ENCODE assay signal across 15 cellular contexts in the genomic region with DNA sequence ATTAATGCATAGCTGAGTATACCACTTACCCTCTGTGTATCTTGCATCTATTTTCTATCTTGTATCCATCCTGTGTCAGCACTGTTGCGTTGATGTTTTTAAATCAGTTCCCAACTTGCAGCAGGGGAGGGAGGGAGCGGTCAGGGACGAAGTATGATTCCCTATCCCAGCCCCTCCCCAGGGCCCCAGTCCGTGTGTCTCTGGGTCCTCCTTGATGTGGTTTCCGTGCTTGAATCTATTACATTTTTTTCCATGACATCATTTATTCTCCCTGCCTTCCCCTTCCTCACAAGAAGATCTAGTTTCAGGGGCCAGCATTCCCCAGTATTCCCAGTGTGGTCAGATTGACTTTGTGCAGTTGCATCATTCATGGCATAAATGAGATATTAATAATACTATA.
"Had no signal": no experiment of that assay in that cellular context is flagged by ENCODE, and none has a peak within 500 bp of the region (broad histone marks: within the 10 kb centered on the region; RNA-seq: fewer than 3 reads in every experiment).

No MANE protein-coding gene starts in this region.

- H3K27me3 ChIP-seq: dorsolateral prefrontal cortex, heart right ventricle had no signal

- DNase-seq: cortex of kidney; dorsolateral prefrontal cortex; effector CD8-positive, alpha-beta T cell; heart right ventricle; hypothalamus; kidney glomerular epithelial cell; mesendoderm; naive B cell; occipital lobe; stimulated activated naive B cell treated with anti-CD40 and anti-IgM and Interleukin-4, amounts not matched to agents 10 μg/mL and 1 μg/mL and 100 μg/mL, for 72 hours; trophoblast cell had no signal

- H3K79me2 ChIP-seq: parathyroid adenoma had no signal

- H3K4me1 ChIP-seq: parathyroid adenoma, prostate gland had no signal

- H3K9me3 ChIP-seq: heart right ventricle, prostate gland had no signal

- H3K9ac ChIP-seq: parathyroid adenoma had no signal

- H3K36me3 ChIP-seq: heart right ventricle, prostate gland had no signal

- ATAC-seq: heart right ventricle; sciatic nerve; stimulated activated naive B cell treated with anti-CD40 and anti-IgM and Interleukin-4, amounts not matched to agents 10 μg/mL and 1 μg/mL and 100 μg/mL, for 72 hours had no signal

- H3K4me3 ChIP-seq: dorsolateral prefrontal cortex, heart right ventricle, prostate gland, skin epidermis had no signal

- H3K27ac ChIP-seq: dorsolateral prefrontal cortex, heart right ventricle, parathyroid adenoma, prostate gland, skin epidermis had no signal

- H2AFZ ChIP-seq: parathyroid adenoma had no signal
